22 cellular contexts compared by ENCODE assay signal in genomic region chr21:35191754-35192153, GRCh38.
DNase-seq lines count a peak whose midpoint lies in the region; ATAC-seq, FAIRE-seq and TF ChIP-seq lines count a peak whose summit lies in the region.
"Had no signal": no experiment of that assay in that cellular context is flagged by ENCODE, and none has a peak within 500 bp of the region (broad histone marks: within the 10 kb centered on the region; RNA-seq: fewer than 3 reads in every experiment).

No MANE protein-coding gene starts in this region.

- H3K9me3 ChIP-seq in HepG2 (ENCODE audit: low read length) (no peaks in the 10 kb centered on the region), right lobe of liver (no peaks in the 10 kb centered on the region), OCI-LY3 (ENCODE audit: insufficient read depth, low read length) (peaks cover 7% of the 10 kb centered on the region; the same call in 1 of the 2 replicates), SJCRH30 (replicated peaks) (peaks cover 4% of the 10 kb centered on the region), gastrocnemius medialis (no peaks in the 10 kb centered on the region), transverse colon (no peaks in the 10 kb centered on the region)
- H3K9me3 ChIP-seq: BE2C had no signal

- TF ChIP-seq RAD21 in HepG2 (CRISPR knock-in tag; IDR thresholded peaks at IDR 0.05): no peak

- TF ChIP-seq CTCF in HepG2 (CRISPR knock-in tag; IDR thresholded peaks at IDR 0.05): no peak
- no peak for TF ChIP-seq CTCF in right lobe of liver (IDR thresholded peaks at IDR 0.05)
- no peak for TF ChIP-seq CTCF in OCI-LY3 (IDR thresholded peaks at IDR 0.05; ENCODE audit: low read depth, low read length)
- no peak for TF ChIP-seq CTCF in gastrocnemius medialis (IDR thresholded peaks at IDR 0.05 in 4 of 5, conservative IDR thresholded peaks at IDR 0.05 in 1 of 5)
- TF ChIP-seq CTCF in transverse colon (IDR thresholded peaks at IDR 0.05): no peak
- TF ChIP-seq CTCF in D721Med (IDR thresholded peaks at IDR 0.05; ENCODE audit: insufficient read depth, missing control alignments): no peak

- H3K36me3 ChIP-seq in HepG2 (replicated peaks in 1 of 2; ENCODE audit: control insufficient read depth in 1 of 2, insufficient read depth in 2 of 2, low read length in 2 of 2) (no peaks in the 10 kb centered on the region), right lobe of liver (no peaks in the 10 kb centered on the region), OCI-LY3 (replicated peaks; ENCODE audit: low read depth, low read length) (peaks cover 20% of the 10 kb centered on the region), SJCRH30 (no peaks in the 10 kb centered on the region), gastrocnemius medialis (no peaks in the 10 kb centered on the region), transverse colon (no peaks in the 10 kb centered on the region)
- H3K36me3 ChIP-seq: BE2C, BLaER1 had no signal

- H3K79me2 ChIP-seq in HepG2 (ENCODE audit: insufficient read depth, low read length) (no peaks in the 10 kb centered on the region), OCI-LY3 (ENCODE audit: low read length) (no peaks in the 10 kb centered on the region)

- no peak for FAIRE-seq in HepG2 (lab: Jason Lieb, UNC)
- no peak for FAIRE-seq in D721Med (lab: Jason Lieb, UNC)
- FAIRE-seq: G401.6, GM12891, GM19239 had no signal

- TF ChIP-seq EP300 in HepG2 (IDR thresholded peaks at IDR 0.05; ENCODE audit: low read depth in 2 of 2, low read length in 2 of 2) (no peak), HepG2 (CRISPR knock-in tag; IDR thresholded peaks at IDR 0.05; ENCODE audit: borderline replicate concordance) (no peak), transverse colon (IDR thresholded peaks at IDR 0.05; ENCODE audit: low read depth) (no peak)

- no peak overlapping the region for H3K27ac ChIP-seq in HepG2 (ENCODE audit: extremely low read length, insufficient read depth, low read length)
- H3K27ac ChIP-seq in right lobe of liver: no peak overlapping the region
- H3K27ac ChIP-seq in OCI-LY3 (ENCODE audit: low read length): peak overlapping the region; percentile 100
- peak overlapping the region; percentile 78 for H3K27ac ChIP-seq in SJCRH30
- peak overlapping the region in 3 of 4 donors; percentile 76 to 87 (median 84) for H3K27ac ChIP-seq in gastrocnemius medialis
- H3K27ac ChIP-seq in transverse colon: no peak overlapping the region
- H3K27ac ChIP-seq: 22Rv1, BLaER1 had no signal

- H3K9ac ChIP-seq in HepG2 (ENCODE audit: insufficient read depth, low read depth, low read length): no peak overlapping the region
- 0 out of 2 replicates have a peak overlapping the region, but pooled peaks have one; percentile 81 for H3K9ac ChIP-seq in OCI-LY3 (ENCODE audit: low read length)
- H3K9ac ChIP-seq: BLaER1 had no signal

- BruUV-seq in HepG2 (replicated peaks; lab: Mats Ljungman, UMichigan): no TSS peak

- CTCF ChIA-PET in HepG2 (lab: Yijun Ruan, JAX; ENCODE audit: low intra/inter-chr PET ratio, low total read pairs): no interaction called here

- H3K27me3 ChIP-seq in HepG2 (ENCODE audit: control insufficient read depth in 1 of 2, insufficient read depth in 2 of 2, low read length in 2 of 2) (no peaks in the 10 kb centered on the region), right lobe of liver (no peaks in the 10 kb centered on the region), OCI-LY3 (ENCODE audit: low read depth, low read length) (no peaks in the 10 kb centered on the region), SJCRH30 (no peaks in the 10 kb centered on the region), gastrocnemius medialis (no peaks in the 10 kb centered on the region), transverse colon (no peaks in the 10 kb centered on the region)
- H3K27me3 ChIP-seq: BE2C, BLaER1 had no signal

- TF ChIP-seq POLR2A in HepG2 (IDR thresholded peaks at IDR 0.05; ENCODE audit: insufficient read depth in 1 of 2, low read depth in 2 of 2, low read length in 2 of 2): no peak
- TF ChIP-seq POLR2A in right lobe of liver (IDR thresholded peaks at IDR 0.05): no peak
- TF ChIP-seq POLR2A in gastrocnemius medialis (IDR thresholded peaks at IDR 0.05): no peak
- TF ChIP-seq POLR2A in transverse colon (IDR thresholded peaks at IDR 0.05): no peak

- H3K4me3 ChIP-seq in HepG2 (replicated peaks in 1 of 3; ENCODE audit: insufficient read depth in 1 of 3, low read depth in 2 of 3, low read length in 3 of 3) (no peak overlapping the region), right lobe of liver (no peak overlapping the region), OCI-LY3 (ENCODE audit: low read length) (no peak overlapping the region), SJCRH30 (no peak overlapping the region), gastrocnemius medialis (no peak overlapping the region), transverse colon (no peak overlapping the region)
- H3K4me3 ChIP-seq: BLaER1 had no signal

- H3K4me1 ChIP-seq in HepG2 (ENCODE audit: insufficient read depth, low read length) (no peaks in the 10 kb centered on the region), right lobe of liver (no peaks in the 10 kb centered on the region), OCI-LY3 (ENCODE audit: low read length) (peaks cover 47% of the 10 kb centered on the region), SJCRH30 (peaks cover 33% of the 10 kb centered on the region), gastrocnemius medialis (peaks cover 22 to 25% of the 10 kb centered on the region in 2 donors), transverse colon (peaks cover 0 to 3% (median 0%) of the 10 kb centered on the region in 4 donors)
- H3K4me1 ChIP-seq: BE2C had no signal

- intact Hi-C loops in HepG2 (cut with micrococcal nuclease; ENCODE audit: unreplicated experiment) (no loop called here), right lobe of liver (cut with DNase I) (no loop called here), gastrocnemius medialis (cut with DNase I; ENCODE audit: low total_unique reads) (loop anchor here (5.0 kb wide), 1 partner anchor 459 kb away; no protein-coding TSS in a partner anchor), transverse colon (cut with DNase I; ENCODE audit: low total_unique reads) (no loop called here)

- H4K20me1 ChIP-seq in HepG2 (ENCODE audit: insufficient read depth, low read length): no peaks in the 10 kb centered on the region
- no peaks in the 10 kb centered on the region for H4K20me1 ChIP-seq in OCI-LY3 (ENCODE audit: insufficient read depth, low read length)
- H4K20me1 ChIP-seq: BLaER1 had no signal

- H2AFZ ChIP-seq in HepG2 (ENCODE audit: low read length): no peak overlapping the region
- no peak overlapping the region for H2AFZ ChIP-seq in OCI-LY3 (ENCODE audit: low read depth, low read length)

- H3K4me2 ChIP-seq in HepG2 (ENCODE audit: low read depth, low read length) (no peak overlapping the region), OCI-LY3 (ENCODE audit: low read length) (no peak overlapping the region)
- H3K4me2 ChIP-seq: BLaER1 had no signal

- ATAC-seq in HepG2: no peak
- no peak for ATAC-seq in right lobe of liver
- no peak for ATAC-seq in gastrocnemius medialis

- in situ Hi-C loops in HepG2 (cut with HindIII; ENCODE audit: extremely low pct_ligation_motif_present, low pct_unique_long_range_greater_than_20kb): no loop called here
- in situ Hi-C loops in gastrocnemius medialis (cut with MboI; ENCODE audit: low sequenced_read_pairs in 4 of 4): no loop called here
- in situ Hi-C loops in transverse colon (cut with MboI; ENCODE audit: low pct_ligation_motif_present in 1 of 4, low pct_unique_long_range_greater_than_20kb in 1 of 4, low sequenced_read_pairs in 3 of 4): loop anchor here in 1 of 4 donors (25.0 kb wide), 1 partner anchor 129 kb away; no protein-coding TSS in a partner anchor

- POLR2A ChIA-PET in HepG2 (lab: Yijun Ruan, JAX): no interaction called here

- DNase-seq in HepG2 (ENCODE audit: low spot score) (no peak), right lobe of liver (no peak), SJCRH30 (no peak), gastrocnemius medialis (no peak), foreskin melanocyte (no peak), transverse colon (no peak), D721Med (ENCODE audit: insufficient read length, low spot score) (no peak)
- DNase-seq: ACHN; BE2C; C1 segment of cervical spinal cord; CD4-positive, alpha-beta memory T cell; CD4-positive, CD25-positive, alpha-beta regulatory T cell; CD8-positive, alpha-beta memory T cell; COR-L47; DMS79 treated with DMSO at 0.1 percent for 48 hours; GF-D8 had no signal

TF ChIP-seq in HepG2, 621 proteins besides CTCF, POLR2A, EP300 and RAD21:
- TF ChIP-seq MAFF (IDR thresholded peaks at IDR 0.05; ENCODE audit: low read depth, low read length): peak; percentile 66
- TF ChIP-seq ZEB1 (IDR thresholded peaks at IDR 0.05; ENCODE audit: insufficient replicate concordance, low read depth): no peak
- peak; percentile 67 to 84; a peak in 3 of 4 replicates for TF ChIP-seq MAFK (conservative IDR thresholded peaks at IDR 0.05 in 1 of 2, IDR thresholded peaks at IDR 0.05 in 1 of 2; ENCODE audit: low read length in 2 of 2)

Comparison
In these comparisons a context has a peak if more than half of its experiments do, and no peak if none do; other contexts are left out.
1. H3K27ac ChIP-seq: peak in OCI-LY3 (single experiment), SJCRH30 (single experiment) and gastrocnemius medialis (3 of 4); none in HepG2 (single experiment), right lobe of liver (0 of 3) and transverse colon (0 of 4).